ENCODE assay signal across 8 cellular contexts in the genomic region with DNA sequence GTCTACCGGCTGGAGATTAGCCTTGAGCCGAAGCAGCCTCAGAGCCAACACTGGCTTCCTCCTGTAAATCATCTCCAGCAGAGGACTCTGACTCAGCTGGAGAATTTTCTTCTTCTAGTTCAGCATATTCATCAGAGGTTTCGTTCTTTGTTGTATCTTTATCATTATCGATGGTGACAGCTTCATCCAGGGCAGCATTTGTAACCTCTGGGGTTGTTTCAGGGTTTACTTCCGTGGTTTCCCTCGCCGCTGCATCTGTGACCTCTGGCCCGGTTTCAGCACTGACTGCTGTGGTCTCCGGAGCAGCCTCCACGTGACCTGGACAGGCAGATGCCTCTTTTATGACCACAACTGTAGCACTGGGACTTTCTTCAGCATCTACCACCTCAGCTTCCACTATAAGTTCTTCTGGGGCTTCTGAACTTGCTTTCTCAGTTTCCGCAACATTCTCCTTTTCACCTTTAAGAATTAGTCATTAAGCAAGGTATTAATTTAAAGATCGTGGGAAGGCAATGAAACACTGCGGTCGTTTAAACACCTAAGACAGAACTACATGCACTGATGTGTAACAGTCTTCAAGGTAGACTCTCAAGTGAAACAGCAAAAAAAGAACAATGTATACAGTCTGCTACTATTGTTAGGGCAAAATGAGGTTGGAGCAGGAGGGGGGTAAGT. TPM values are rescaled to one million over a fixed set of nuclear protein-coding genes. Genes with fewer than 3 reads are reported as not detected.
DNase-seq lines count a peak whose midpoint lies in the region; ATAC-seq and TF ChIP-seq lines count a peak whose summit lies in the region.

No MANE protein-coding gene starts in this region.

- peak overlapping the region; percentile 74 for H3K4me2 ChIP-seq in SK-N-SH

- H3K4me1 ChIP-seq in SK-N-SH (ENCODE audit: control insufficient read depth in 1 of 2, insufficient read depth in 2 of 2, low read depth in 1 of 2, low read length in 1 of 2) (peaks cover 8 to 20% of the 10 kb centered on the region in 2 experiments), rectal smooth muscle tissue (ENCODE audit: control insufficient read depth, insufficient read depth, low read length) (no peaks in the 10 kb centered on the region), aorta (ENCODE audit: control insufficient read depth in 1 of 2, insufficient read depth in 2 of 2, low read length in 2 of 2) (no peaks in the 10 kb centered on the region)

- H4K20me1 ChIP-seq in SK-N-SH (ENCODE audit: insufficient read depth), result no peaks in the 10 kb centered on the region

- H3K9me3 ChIP-seq in SK-N-SH, result no peaks in the 10 kb centered on the region
- no peaks in the 10 kb centered on the region for H3K9me3 ChIP-seq in aorta (ENCODE audit: control insufficient read depth, low read length)

- H3K4me1 Mint-ChIP-seq in activated naive CD4-positive, alpha-beta T cell treated with anti-CD3 and anti-CD28 coated beads, Interleukin-2, amount 10 ng/mL, durations not matched to agents 7 days and 5 days, result peaks cover 28% of the 10 kb centered on the region

- TF ChIP-seq RAD21 in SK-N-SH (IDR thresholded peaks at IDR 0.05; ENCODE audit: low read length), result no peak

- intact Hi-C loops in head of caudate nucleus (cut with DNase I), result no loop called here
- intact Hi-C loops in aorta (cut with DNase I), result no loop called here

- ATAC-seq in GM19397 (IDR thresholded peaks at IDR 0.05; ENCODE audit: unreplicated experiment) (peak; percentile 98), HG03460 (IDR thresholded peaks at IDR 0.05; ENCODE audit: unreplicated experiment) (peak; percentile 94), aorta (ENCODE audit: low FRiP score) (peak; percentile 70)

- H3K36me3 ChIP-seq in BJ (ENCODE audit: control insufficient read depth, insufficient read depth, low read length) (no peaks in the 10 kb centered on the region), SK-N-SH (replicated peaks in 1 of 2; ENCODE audit: control insufficient read depth in 1 of 2, insufficient read depth in 2 of 2, low read length in 1 of 2) (no peaks in the 10 kb centered on the region), rectal smooth muscle tissue (ENCODE audit: control insufficient read depth, insufficient read depth, low read length) (no peaks in the 10 kb centered on the region), aorta (ENCODE audit: control insufficient read depth in 1 of 2, insufficient read depth in 2 of 2, low read length in 1 of 2) (no peaks in the 10 kb centered on the region)

- H2AFZ ChIP-seq in SK-N-SH (ENCODE audit: low read depth), result peak overlapping the region; percentile 90

- POLR2A ChIA-PET in BJ (lab: Charles Lee), result interaction anchor here (0.6 kb wide), 1 partner anchor 38 kb away, joined by 3 read pairs; no protein-coding TSS in a partner anchor
- POLR2A ChIA-PET in SK-N-SH (lab: Yijun Ruan, JAX), result no interaction called here

- no peaks in the 10 kb centered on the region for H3K79me2 ChIP-seq in SK-N-SH (ENCODE audit: insufficient read depth)

- CTCF ChIA-PET in BJ (lab: Yijun Ruan, JAX) (interaction anchor here (0.6 to 1.4 kb wide), 6 partner anchors 10 to 39 kb away, joined by 3 to 4 read pairs (median 3); a partner anchor contains a TSS), SK-N-SH (lab: Yijun Ruan, JAX) (interaction anchor here (0.7 to 3.3 kb wide), 5 partner anchors 10 to 29 kb away, joined by 3 to 11 read pairs (median 4); no protein-coding TSS in a partner anchor)
- CTCF ChIA-PET in activated naive CD4-positive, alpha-beta T cell treated with anti-CD3 and anti-CD28 coated beads, Interleukin-2, amount 10 ng/mL, durations not matched to agents 7 days and 5 days (lab: Charles Lee), result interaction anchor here (0.6 to 2.1 kb wide), 3 partner anchors 9 to 56 kb away, joined by 4 to 5 read pairs (median 5); no protein-coding TSS in a partner anchor

- H3K27ac ChIP-seq in SK-N-SH (ENCODE audit: low read depth in 2 of 2, low read length in 1 of 2) (peak overlapping the region; percentile 79 to 84), rectal smooth muscle tissue (ENCODE audit: low read depth, low read length) (peak overlapping the region; percentile 25), aorta (ENCODE audit: low read depth in 1 of 2, low read length in 2 of 2) (no peak overlapping the region)

- H3K27me3 ChIP-seq in BJ (ENCODE audit: control insufficient read depth, insufficient read depth, low read length) (no peaks in the 10 kb centered on the region), SK-N-SH (ENCODE audit: insufficient read depth) (no peaks in the 10 kb centered on the region), rectal smooth muscle tissue (ENCODE audit: control insufficient read depth, insufficient read depth, low read length) (no peaks in the 10 kb centered on the region), aorta (ENCODE audit: control insufficient read depth in 1 of 2, insufficient read depth in 2 of 2, low read length in 1 of 2) (no peaks in the 10 kb centered on the region)

- peaks cover 10% of the 10 kb centered on the region for H3K27me3 Mint-ChIP-seq in activated naive CD4-positive, alpha-beta T cell treated with anti-CD3 and anti-CD28 coated beads, Interleukin-2, amount 10 ng/mL, durations not matched to agents 7 days and 5 days

- TF ChIP-seq CTCF in BJ (IDR thresholded peaks at IDR 0.05; ENCODE audit: insufficient read depth, low read depth, low read length) (no peak), SK-N-SH (IDR thresholded peaks at IDR 0.05) (no peak)

- WGBS in SK-N-SH (ENCODE audit: low lambda C conversion rate), result 24% methylated on average over 14 of the region's 14 CpGs
- 26 to 29% methylated on average over 14 of the region's 14 CpGs for WGBS in aorta, 2 donors

- H3K4me3 ChIP-seq in BJ (ENCODE audit: low read depth, low read length) (peak overlapping the region; percentile 2; the same call in 1 of the 2 replicates), SK-N-SH (ENCODE audit: low read depth in 2 of 2, low read length in 1 of 2) (peak overlapping the region; percentile 24 to 59; a peak in 3 of 4 replicates), rectal smooth muscle tissue (ENCODE audit: low read length) (peak overlapping the region; percentile 55), aorta (ENCODE audit: low read length in 2 of 2) (peak overlapping the region; percentile 6 to 48)

- peak overlapping the region; percentile 26 for H3K27ac Mint-ChIP-seq in activated naive CD4-positive, alpha-beta T cell treated with anti-CD3 and anti-CD28 coated beads, Interleukin-2, amount 10 ng/mL, durations not matched to agents 7 days and 5 days

- peak overlapping the region; percentile 32; the same call in 1 of the 2 replicates for H3K9ac ChIP-seq in SK-N-SH
- no peak overlapping the region for H3K9ac ChIP-seq in rectal smooth muscle tissue (ENCODE audit: low read length)

- peak overlapping the region; percentile 35 for H3K4me3 Mint-ChIP-seq in activated naive CD4-positive, alpha-beta T cell treated with anti-CD3 and anti-CD28 coated beads, Interleukin-2, amount 10 ng/mL, durations not matched to agents 7 days and 5 days

- no peaks in the 10 kb centered on the region for H3K36me3 Mint-ChIP-seq in activated naive CD4-positive, alpha-beta T cell treated with anti-CD3 and anti-CD28 coated beads, Interleukin-2, amount 10 ng/mL, durations not matched to agents 7 days and 5 days

- peaks cover 30% of the 10 kb centered on the region for H3F3A ChIP-seq in SK-N-SH (replicated peaks; ENCODE audit: insufficient read depth)

- H3K9me2 ChIP-seq in SK-N-SH, result no peaks in the 10 kb centered on the region

- peak; percentile 75 for DNase-seq in BJ (ENCODE audit: low read depth)
- peak; percentile 72 for DNase-seq in SK-N-SH
- peak; percentile 81 for DNase-seq in activated naive CD4-positive, alpha-beta T cell treated with anti-CD3 and anti-CD28 coated beads, Interleukin-2, amount 10 ng/mL, durations not matched to agents 7 days and 5 days
- DNase-seq in head of caudate nucleus, result peak in 41 of 42 donors; percentile 22 to 75 (median 47)
- peak; percentile 79 to 83 for DNase-seq in aorta

- peak; percentile 19 to 58; a peak in 1 of 4 replicates for TF ChIP-seq EP300 in SK-N-SH (IDR thresholded peaks at IDR 0.05; ENCODE audit: borderline replicate concordance in 1 of 2, low read depth in 1 of 2, low read length in 1 of 2)

- no peaks in the 10 kb centered on the region for H3K9me3 Mint-ChIP-seq in activated naive CD4-positive, alpha-beta T cell treated with anti-CD3 and anti-CD28 coated beads, Interleukin-2, amount 10 ng/mL, durations not matched to agents 7 days and 5 days

TF ChIP-seq in SK-N-SH, 30 proteins besides CTCF, POLR2A, EP300 and RAD21 (continues in another document):
- TF ChIP-seq POLR2AphosphoS5 (IDR thresholded peaks at IDR 0.05; ENCODE audit: low read depth, low read length) (peak; percentile 56; the same call in 1 of the 2 replicates), NFIC (IDR thresholded peaks at IDR 0.05; ENCODE audit: borderline replicate concordance) (peak; percentile 77)

RNA-seq across cellular contexts. Expression of a gene that starts 13.3 kb away (rescaled TPM):
- polyA plus RNA-seq in BJ (2011; rRNA removed), result 24.2 and 29.5 TPM in 2 replicates
- 4.1 and 4.6 TPM in 2 replicates for polyA minus RNA-seq in BJ (2011; rRNA and poly(A)+ RNA removed)
- polyA plus RNA-seq in SK-N-SH (2012; rRNA removed), result 20.3 and 22.9 TPM in 2 replicates
- 26.7 and 33.6 TPM in 2 replicates for polyA plus RNA-seq in SK-N-SH (2012; cell fraction: cytosol; rRNA removed)
- 4.5 and 7.4 TPM in 2 replicates for polyA plus RNA-seq in SK-N-SH (2012; cell fraction: nucleus; rRNA removed)
- 1 to 10 TPM; 2.2 to 3.7 TPM for total RNA-seq in aorta
- 10 to 100 TPM in 1 of 2 donors, 1 to 10 TPM in 1; 8.9 to 17.6 TPM for polyA plus RNA-seq in aorta

RNA-seq across cellular contexts. Expression of a gene that starts 34.6 kb away (rescaled TPM):
- 5.3 and 15.0 TPM in 2 replicates for polyA plus RNA-seq in BJ (2011; rRNA removed)
- polyA minus RNA-seq in BJ (2011; rRNA and poly(A)+ RNA removed), result 7.3 and 9.0 TPM in 2 replicates
- polyA plus RNA-seq in SK-N-SH (2012; rRNA removed), result 7.1 and 7.8 TPM in 2 replicates
- polyA plus RNA-seq in SK-N-SH (2012; cell fraction: cytosol; rRNA removed), result 9.9 and 12.4 TPM in 2 replicates
- 4.2 and 8.4 TPM in 2 replicates for polyA plus RNA-seq in SK-N-SH (2012; cell fraction: nucleus; rRNA removed)
- total RNA-seq in aorta, result 10 to 100 TPM; 42.8 to 45.4 TPM
- 1 to 10 TPM; 4.9 to 8.1 TPM for polyA plus RNA-seq in aorta

RNA-seq across cellular contexts. Expression of a gene that starts 35.6 kb away (rescaled TPM):
- 53.0 and 54.2 TPM in 2 replicates for polyA plus RNA-seq in BJ (2011; rRNA removed)
- polyA minus RNA-seq in BJ (2011; rRNA and poly(A)+ RNA removed), result 8.9 and 9.9 TPM in 2 replicates
- 75.9 and 101 TPM in 2 replicates for polyA plus RNA-seq in SK-N-SH (2012; rRNA removed)
- polyA plus RNA-seq in SK-N-SH (2012; cell fraction: cytosol; rRNA removed), result 95.9 and 108 TPM in 2 replicates
- polyA plus RNA-seq in SK-N-SH (2012; cell fraction: nucleus; rRNA removed), result 34.3 and 43.0 TPM in 2 replicates
- total RNA-seq in aorta, result 10 to 100 TPM; 38.8 to 41.9 TPM
- 100 to 1,000 TPM in 1 of 2 donors, 10 to 100 TPM in 1; 95.7 to 104 TPM for polyA plus RNA-seq in aorta

Comparison
In these comparisons a context has a peak if more than half of its experiments do, and no peak if none do; other contexts are left out.
1. H3K4me3 ChIP-seq: peak in every context shown above with its lines; median percentile 55 in rectal smooth muscle tissue; 42 in SK-N-SH; 27 in aorta; 2 in BJ.
2. H3K27ac ChIP-seq: peak in SK-N-SH (2 of 2) and rectal smooth muscle tissue (single experiment); none in aorta (0 of 2).
3. Peak in every context shown above with its lines, with median percentiles within 50 percentile points of each other: DNase-seq and ATAC-seq.